ENCODE assay signal across 10 cellular contexts in the genomic region with DNA sequence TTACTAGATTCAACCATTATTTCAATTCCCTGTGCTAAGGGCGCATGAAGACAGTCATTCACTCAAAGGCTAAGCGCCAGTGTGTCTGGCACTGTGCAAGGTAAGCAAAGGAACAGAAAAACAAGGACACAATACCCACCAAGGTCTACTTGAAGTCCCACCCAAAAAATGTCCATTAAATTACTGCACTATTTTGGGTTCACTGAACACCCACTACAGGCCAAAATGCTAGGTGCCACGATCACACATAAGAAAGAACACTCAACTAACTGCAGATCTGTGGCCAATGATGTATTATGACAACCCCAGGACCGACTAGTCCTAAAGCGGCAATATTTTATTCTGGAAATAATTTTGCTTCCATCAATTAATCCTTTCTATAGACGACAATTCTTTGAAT. TPM values are rescaled to one million over a fixed set of nuclear protein-coding genes. Genes with fewer than 3 reads are reported as not detected.
A peak's percentile ranks its signal among the peaks of the same experiment; 100 is the strongest.
DNase-seq lines count a peak whose midpoint lies in the region; ATAC-seq, FAIRE-seq and TF ChIP-seq lines count a peak whose summit lies in the region.
"Had no signal": no experiment of that assay in that cellular context is flagged by ENCODE, and none has a peak within 500 bp of the region (broad histone marks: within the 10 kb centered on the region; RNA-seq: fewer than 3 reads in every experiment).

No MANE protein-coding gene starts in this region.

- H3K27me3 Mint-ChIP-seq in astrocyte (ENCODE audit: low read depth, unreplicated experiment) = peaks cover under 1% of the 10 kb centered on the region
- H3K27me3 Mint-ChIP-seq in memory B cell = no peaks in the 10 kb centered on the region

- no peaks in the 10 kb centered on the region; the same call in 1 of the 2 replicates for H3K9me3 ChIP-seq in AG04450 (ENCODE audit: control insufficient read depth, insufficient read depth, low read length)
- H3K9me3 ChIP-seq in astrocyte (ENCODE audit: insufficient read depth, low read depth, low read length) = no peaks in the 10 kb centered on the region

- H3K9ac ChIP-seq in astrocyte (ENCODE audit: low read length) = peak overlapping the region; percentile 88

- POLR2A ChIA-PET in AG04450 (lab: Yijun Ruan, JAX) = no interaction called here

- H3K27ac ChIP-seq in AG04450 (ENCODE audit: low read depth, low read length) (no peak overlapping the region), astrocyte (ENCODE audit: low read depth, low read length) (no peak overlapping the region)

- H3K79me2 ChIP-seq in astrocyte (ENCODE audit: insufficient read depth, low read length) = peaks cover 63% of the 10 kb centered on the region

- H3K27ac Mint-ChIP-seq in astrocyte (ENCODE audit: unreplicated experiment) (peak overlapping the region; percentile 41), memory B cell (peak overlapping the region; percentile 98)

- no peak for ATAC-seq in memory B cell (ENCODE audit: low read depth)
- no peak for ATAC-seq in HG02938 (IDR thresholded peaks at IDR 0.05; ENCODE audit: unreplicated experiment)
- ATAC-seq in GM21381 (IDR thresholded peaks at IDR 0.05; ENCODE audit: unreplicated experiment) = no peak

- H4K20me1 ChIP-seq in astrocyte (ENCODE audit: insufficient read depth, low read length) = peaks cover 48% of the 10 kb centered on the region

- H3K4me3 ChIP-seq in AG04450 (ENCODE audit: low read depth, low read length) (peak overlapping the region; percentile 87), HFF-Myc (replicated peaks; ENCODE audit: low read depth, low read length) (peak overlapping the region; percentile 88), astrocyte (ENCODE audit: insufficient read depth, low read depth, low read length) (peak overlapping the region; percentile 80)

- CTCF ChIA-PET in AG04450 (lab: Charles Lee) = no interaction called here

- no peaks in the 10 kb centered on the region for H3K36me3 ChIP-seq in astrocyte (ENCODE audit: insufficient read depth, low read length)

- H3K4me1 Mint-ChIP-seq in astrocyte (ENCODE audit: low read depth, unreplicated experiment) (peaks cover 16% of the 10 kb centered on the region), memory B cell (peaks cover 39% of the 10 kb centered on the region)

- peak overlapping the region; percentile 83 for H3K4me2 ChIP-seq in astrocyte (ENCODE audit: low read length)

- no peak for FAIRE-seq in astrocyte (lab: Jason Lieb, UNC)

- no peaks in the 10 kb centered on the region for H3K36me3 Mint-ChIP-seq in astrocyte (ENCODE audit: low read depth, unreplicated experiment)
- H3K36me3 Mint-ChIP-seq in memory B cell = peaks cover 6% of the 10 kb centered on the region

- no peak overlapping the region for H2AFZ ChIP-seq in astrocyte (ENCODE audit: low read depth, low read length)

- DNase-seq in AG04450 (ENCODE audit: low read depth, low spot score) (no peak), HFF-Myc (ENCODE audit: extremely low read depth, low read depth) (no peak), astrocyte (ENCODE audit: low read depth) (no peak), memory B cell (ENCODE audit: low spot score in 2 of 2) (no peak), GOT3 (lab: John Stamatoyannopoulos, UW) (no peak)
- no peak for DNase-seq in stimulated activated CD4-positive, alpha-beta T cell treated with anti-CD3 and anti-CD28 coated beads, Interleukin-2, amount 100 ng/mL, for 24 hours
- DNase-seq: central memory CD4-positive, alpha-beta T cell; NCI-H146 had no signal

- H3K4me1 ChIP-seq in astrocyte (ENCODE audit: insufficient read depth, low read length) = peaks cover 9% of the 10 kb centered on the region

- H3K4me3 Mint-ChIP-seq in astrocyte (ENCODE audit: unreplicated experiment) (peak overlapping the region; percentile 95), memory B cell (peak overlapping the region; percentile 96)

- H3K9me3 Mint-ChIP-seq in astrocyte (ENCODE audit: unreplicated experiment) (no peaks in the 10 kb centered on the region), memory B cell (peaks cover 2% of the 10 kb centered on the region)

- peaks cover under 1% of the 10 kb centered on the region for H3K27me3 ChIP-seq in AG04450 (ENCODE audit: control insufficient read depth, insufficient read depth, low read length)
- H3K27me3 ChIP-seq in astrocyte (ENCODE audit: insufficient read depth, low read length) = no peaks in the 10 kb centered on the region

- TF ChIP-seq CTCF in AG04450 (IDR thresholded peaks at IDR 0.05; ENCODE audit: low read depth, low read length) (no peak), HFF-Myc (IDR thresholded peaks at IDR 0.05; ENCODE audit: low read depth, low read length, missing control alignments) (no peak), astrocyte (IDR thresholded peaks at IDR 0.05; ENCODE audit: insufficient read depth, low read depth, low read length) (no peak)

RNA-seq across cellular contexts. Expression of a gene that starts 1.8 kb away (rescaled TPM):
- polyA plus RNA-seq in AG04450 (2011; rRNA removed) = 23.0 and 24.4 TPM in 2 replicates
- 37.9 and 40.7 TPM in 2 replicates for polyA minus RNA-seq in AG04450 (2011; rRNA and poly(A)+ RNA removed)
- 32.8 and 35.3 TPM in 2 replicates for total RNA-seq in astrocyte
